1 cellular context compared by ENCODE assay signal in the genomic region with DNA sequence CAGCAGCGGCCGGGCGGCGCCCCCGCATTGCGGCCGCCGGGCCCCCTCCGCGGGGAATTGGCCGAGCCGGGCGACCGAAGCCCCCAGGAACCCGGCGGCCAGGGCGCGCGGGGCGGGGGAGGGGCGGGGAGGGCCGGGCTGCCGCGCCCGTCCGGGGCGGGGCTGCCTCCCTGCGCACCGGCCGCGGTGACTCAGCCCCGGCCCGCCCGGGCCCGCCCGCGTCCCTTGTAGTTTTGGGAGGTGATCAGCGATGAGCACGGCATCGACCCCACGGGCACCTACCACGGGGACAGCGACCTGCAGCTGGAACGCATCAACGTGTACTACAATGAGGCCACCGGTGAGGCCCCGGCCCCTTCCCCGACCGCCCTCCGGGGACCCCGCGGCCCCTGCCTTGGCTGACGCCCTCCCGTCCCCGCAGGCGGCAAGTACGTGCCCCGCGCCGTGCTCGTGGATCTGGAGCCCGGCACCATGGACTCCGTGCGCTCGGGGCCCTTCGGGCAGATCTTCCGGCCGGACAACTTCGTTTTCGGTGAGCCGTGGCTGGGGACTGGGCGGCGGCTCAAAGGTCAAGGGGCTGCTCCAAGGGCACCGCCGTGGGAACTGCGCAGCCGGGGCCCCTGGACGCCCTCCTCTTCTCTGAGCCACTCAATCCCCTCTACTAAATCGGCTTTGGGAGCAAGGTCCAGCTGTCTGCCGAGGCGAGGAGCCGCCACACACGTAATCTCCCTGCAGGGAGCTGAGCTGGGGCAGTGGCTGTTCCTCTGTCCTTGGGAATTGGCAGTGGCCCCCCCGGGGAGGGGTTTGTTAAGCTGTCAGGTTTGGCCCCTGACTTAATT.
TF ChIP-seq lines count a peak whose summit lies in the region.

No MANE protein-coding gene starts in this region.

TF ChIP-seq in HEK293, 187 proteins besides CTCF, POLR2A, EP300 and RAD21 (continues in another document):
- TF ChIP-seq KLF9 (tag by site-specific recombination; IDR thresholded peaks at IDR 0.05; ENCODE audit: low read depth) (no peak), PRDM1 (tag by site-specific recombination; IDR thresholded peaks at IDR 0.05) (no peak), GFI1B (tag by site-specific recombination; IDR thresholded peaks at IDR 0.05) (no peak), ZNF140 (tag by site-specific recombination; IDR thresholded peaks at IDR 0.05) (no peak), ZNF76 (tag by site-specific recombination; IDR thresholded peaks at IDR 0.05; ENCODE audit: borderline replicate concordance, low read depth) (no peak), ZNF585B (tag by site-specific recombination; IDR thresholded peaks at IDR 0.05) (no peak), SCRT2 (tag by site-specific recombination; IDR thresholded peaks at IDR 0.05) (no peak), ZNF184 (tag by site-specific recombination; IDR thresholded peaks at IDR 0.05) (no peak), ZBTB21 (tag by site-specific recombination; IDR thresholded peaks at IDR 0.05) (no peak), ZNF341 (tag by site-specific recombination; IDR thresholded peaks at IDR 0.05; ENCODE audit: low read depth) (peak; percentile 47; the same call in 1 of the 2 replicates), ZNF2 (tag by site-specific recombination; IDR thresholded peaks at IDR 0.05) (no peak), ZBTB1 (tag by site-specific recombination; IDR thresholded peaks at IDR 0.05) (no peak), ZNF791 (tag by site-specific recombination; IDR thresholded peaks at IDR 0.05) (no peak), ZNF785 (tag by site-specific recombination; IDR thresholded peaks at IDR 0.05) (no peak), KLF8 (tag by site-specific recombination; IDR thresholded peaks at IDR 0.05) (peak; percentile 57), ZNF670 (tag by site-specific recombination; IDR thresholded peaks at IDR 0.05; ENCODE audit: low read depth) (no peak), ZNF214 (tag by site-specific recombination; IDR thresholded peaks at IDR 0.05; ENCODE audit: borderline replicate concordance) (no peak), ZNF211 (tag by site-specific recombination; IDR thresholded peaks at IDR 0.05; ENCODE audit: low read depth) (no peak), GLIS1 (tag by site-specific recombination; IDR thresholded peaks at IDR 0.05) (no peak), ZNF112 (tag by site-specific recombination; IDR thresholded peaks at IDR 0.05) (no peak), EGR2 (tag by site-specific recombination; IDR thresholded peaks at IDR 0.05; ENCODE audit: low read depth) (no peak), ZNF202 (tag by site-specific recombination; IDR thresholded peaks at IDR 0.05; ENCODE audit: borderline replicate concordance) (no peak), ZNF571 (tag by site-specific recombination; IDR thresholded peaks at IDR 0.05) (no peak), ZNF37A (tag by site-specific recombination; IDR thresholded peaks at IDR 0.05) (no peak), ZNF433 (tag by site-specific recombination; IDR thresholded peaks at IDR 0.05; ENCODE audit: low read depth) (no peak), ZNF335 (tag by site-specific recombination; conservative IDR thresholded peaks at IDR 0.05) (no peak), ZNF426 (tag by site-specific recombination; IDR thresholded peaks at IDR 0.05) (no peak), ZBTB8A (tag by site-specific recombination; IDR thresholded peaks at IDR 0.05) (peak; percentile 39)
- TF ChIP-seq, protein P1, sequence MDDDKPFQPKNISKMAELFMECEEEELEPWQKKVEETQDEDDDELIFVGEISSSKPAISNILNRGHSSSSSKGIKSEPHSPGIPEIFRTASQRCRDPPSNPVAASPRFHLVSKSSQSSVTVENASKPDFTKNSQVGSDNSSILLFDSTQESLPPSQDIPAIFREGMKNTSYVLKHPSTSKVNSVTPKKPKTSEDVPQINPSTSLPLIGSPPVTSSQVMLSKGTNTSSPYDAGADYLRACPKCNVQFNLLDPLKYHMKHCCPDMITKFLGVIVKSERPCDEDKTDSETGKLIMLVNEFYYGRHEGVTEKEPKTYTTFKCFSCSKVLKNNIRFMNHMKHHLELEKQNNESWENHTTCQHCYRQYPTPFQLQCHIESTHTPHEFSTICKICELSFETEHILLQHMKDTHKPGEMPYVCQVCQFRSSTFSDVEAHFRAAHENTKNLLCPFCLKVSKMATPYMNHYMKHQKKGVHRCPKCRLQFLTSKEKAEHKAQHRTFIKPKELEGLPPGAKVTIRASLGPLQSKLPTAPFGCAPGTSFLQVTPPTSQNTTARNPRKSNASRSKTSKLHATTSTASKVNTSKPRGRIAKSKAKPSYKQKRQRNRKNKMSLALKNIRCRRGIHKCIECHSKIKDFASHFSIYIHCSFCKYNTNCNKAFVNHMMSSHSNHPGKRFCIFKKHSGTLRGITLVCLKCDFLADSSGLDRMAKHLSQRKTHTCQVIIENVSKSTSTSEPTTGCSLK (tag by site-specific recombination; IDR thresholded peaks at IDR 0.05): no peak
- TF ChIP-seq, protein P2, sequence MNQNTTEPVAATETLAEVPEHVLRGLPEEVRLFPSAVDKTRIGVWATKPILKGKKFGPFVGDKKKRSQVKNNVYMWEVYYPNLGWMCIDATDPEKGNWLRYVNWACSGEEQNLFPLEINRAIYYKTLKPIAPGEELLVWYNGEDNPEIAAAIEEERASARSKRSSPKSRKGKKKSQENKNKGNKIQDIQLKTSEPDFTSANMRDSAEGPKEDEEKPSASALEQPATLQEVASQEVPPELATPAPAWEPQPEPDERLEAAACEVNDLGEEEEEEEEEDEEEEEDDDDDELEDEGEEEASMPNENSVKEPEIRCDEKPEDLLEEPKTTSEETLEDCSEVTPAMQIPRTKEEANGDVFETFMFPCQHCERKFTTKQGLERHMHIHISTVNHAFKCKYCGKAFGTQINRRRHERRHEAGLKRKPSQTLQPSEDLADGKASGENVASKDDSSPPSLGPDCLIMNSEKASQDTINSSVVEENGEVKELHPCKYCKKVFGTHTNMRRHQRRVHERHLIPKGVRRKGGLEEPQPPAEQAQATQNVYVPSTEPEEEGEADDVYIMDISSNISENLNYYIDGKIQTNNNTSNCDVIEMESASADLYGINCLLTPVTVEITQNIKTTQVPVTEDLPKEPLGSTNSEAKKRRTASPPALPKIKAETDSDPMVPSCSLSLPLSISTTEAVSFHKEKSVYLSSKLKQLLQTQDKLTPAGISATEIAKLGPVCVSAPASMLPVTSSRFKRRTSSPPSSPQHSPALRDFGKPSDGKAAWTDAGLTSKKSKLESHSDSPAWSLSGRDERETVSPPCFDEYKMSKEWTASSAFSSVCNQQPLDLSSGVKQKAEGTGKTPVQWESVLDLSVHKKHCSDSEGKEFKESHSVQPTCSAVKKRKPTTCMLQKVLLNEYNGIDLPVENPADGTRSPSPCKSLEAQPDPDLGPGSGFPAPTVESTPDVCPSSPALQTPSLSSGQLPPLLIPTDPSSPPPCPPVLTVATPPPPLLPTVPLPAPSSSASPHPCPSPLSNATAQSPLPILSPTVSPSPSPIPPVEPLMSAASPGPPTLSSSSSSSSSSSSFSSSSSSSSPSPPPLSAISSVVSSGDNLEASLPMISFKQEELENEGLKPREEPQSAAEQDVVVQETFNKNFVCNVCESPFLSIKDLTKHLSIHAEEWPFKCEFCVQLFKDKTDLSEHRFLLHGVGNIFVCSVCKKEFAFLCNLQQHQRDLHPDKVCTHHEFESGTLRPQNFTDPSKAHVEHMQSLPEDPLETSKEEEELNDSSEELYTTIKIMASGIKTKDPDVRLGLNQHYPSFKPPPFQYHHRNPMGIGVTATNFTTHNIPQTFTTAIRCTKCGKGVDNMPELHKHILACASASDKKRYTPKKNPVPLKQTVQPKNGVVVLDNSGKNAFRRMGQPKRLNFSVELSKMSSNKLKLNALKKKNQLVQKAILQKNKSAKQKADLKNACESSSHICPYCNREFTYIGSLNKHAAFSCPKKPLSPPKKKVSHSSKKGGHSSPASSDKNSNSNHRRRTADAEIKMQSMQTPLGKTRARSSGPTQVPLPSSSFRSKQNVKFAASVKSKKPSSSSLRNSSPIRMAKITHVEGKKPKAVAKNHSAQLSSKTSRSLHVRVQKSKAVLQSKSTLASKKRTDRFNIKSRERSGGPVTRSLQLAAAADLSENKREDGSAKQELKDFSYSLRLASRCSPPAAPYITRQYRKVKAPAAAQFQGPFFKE (tag by site-specific recombination; IDR thresholded peaks at IDR 0.05; ENCODE audit: borderline replicate concordance): no peak
- TF ChIP-seq, protein P3, sequence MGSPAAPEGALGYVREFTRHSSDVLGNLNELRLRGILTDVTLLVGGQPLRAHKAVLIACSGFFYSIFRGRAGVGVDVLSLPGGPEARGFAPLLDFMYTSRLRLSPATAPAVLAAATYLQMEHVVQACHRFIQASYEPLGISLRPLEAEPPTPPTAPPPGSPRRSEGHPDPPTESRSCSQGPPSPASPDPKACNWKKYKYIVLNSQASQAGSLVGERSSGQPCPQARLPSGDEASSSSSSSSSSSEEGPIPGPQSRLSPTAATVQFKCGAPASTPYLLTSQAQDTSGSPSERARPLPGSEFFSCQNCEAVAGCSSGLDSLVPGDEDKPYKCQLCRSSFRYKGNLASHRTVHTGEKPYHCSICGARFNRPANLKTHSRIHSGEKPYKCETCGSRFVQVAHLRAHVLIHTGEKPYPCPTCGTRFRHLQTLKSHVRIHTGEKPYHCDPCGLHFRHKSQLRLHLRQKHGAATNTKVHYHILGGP (tag by site-specific recombination; IDR thresholded peaks at IDR 0.05): no peak
- TF ChIP-seq, protein P4, sequence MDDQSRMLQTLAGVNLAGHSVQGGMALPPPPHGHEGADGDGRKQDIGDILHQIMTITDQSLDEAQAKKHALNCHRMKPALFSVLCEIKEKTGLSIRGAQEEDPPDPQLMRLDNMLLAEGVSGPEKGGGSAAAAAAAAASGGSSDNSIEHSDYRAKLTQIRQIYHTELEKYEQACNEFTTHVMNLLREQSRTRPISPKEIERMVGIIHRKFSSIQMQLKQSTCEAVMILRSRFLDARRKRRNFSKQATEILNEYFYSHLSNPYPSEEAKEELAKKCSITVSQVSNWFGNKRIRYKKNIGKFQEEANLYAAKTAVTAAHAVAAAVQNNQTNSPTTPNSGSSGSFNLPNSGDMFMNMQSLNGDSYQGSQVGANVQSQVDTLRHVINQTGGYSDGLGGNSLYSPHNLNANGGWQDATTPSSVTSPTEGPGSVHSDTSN (CRISPR knock-in tag; IDR thresholded peaks at IDR 0.05): no peak
- TF ChIP-seq, protein P5, sequence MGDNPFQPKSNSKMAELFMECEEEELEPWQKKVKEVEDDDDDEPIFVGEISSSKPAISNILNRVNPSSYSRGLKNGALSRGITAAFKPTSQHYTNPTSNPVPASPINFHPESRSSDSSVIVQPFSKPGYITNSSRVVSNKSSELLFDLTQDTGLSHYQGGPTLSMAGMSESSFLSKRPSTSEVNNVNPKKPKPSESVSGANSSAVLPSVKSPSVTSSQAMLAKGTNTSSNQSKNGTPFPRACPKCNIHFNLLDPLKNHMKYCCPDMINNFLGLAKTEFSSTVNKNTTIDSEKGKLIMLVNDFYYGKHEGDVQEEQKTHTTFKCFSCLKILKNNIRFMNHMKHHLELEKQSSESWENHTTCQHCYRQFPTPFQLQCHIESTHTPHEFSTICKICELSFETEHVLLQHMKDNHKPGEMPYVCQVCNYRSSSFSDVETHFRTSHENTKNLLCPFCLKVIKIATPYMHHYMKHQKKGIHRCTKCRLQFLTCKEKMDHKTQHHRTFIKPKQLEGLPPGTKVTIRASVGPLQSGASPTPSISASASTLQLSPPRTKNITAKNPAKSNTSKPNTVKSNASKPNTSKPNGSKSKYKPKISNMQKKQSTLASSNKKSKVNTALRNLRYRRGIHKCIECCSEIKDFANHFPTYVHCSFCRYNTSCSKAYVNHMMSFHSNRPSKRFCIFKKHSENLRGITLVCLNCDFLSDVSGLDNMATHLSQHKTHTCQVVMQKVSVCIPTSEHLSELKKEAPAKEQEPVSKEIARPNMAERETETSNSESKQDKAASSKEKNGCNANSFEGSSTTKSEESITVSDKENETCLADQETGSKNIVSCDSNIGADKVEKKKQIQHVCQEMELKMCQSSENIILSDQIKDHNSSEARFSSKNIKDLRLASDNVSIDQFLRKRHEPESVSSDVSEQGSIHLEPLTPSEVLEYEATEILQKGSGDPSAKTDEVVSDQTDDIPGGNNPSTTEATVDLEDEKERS (tag by site-specific recombination; IDR thresholded peaks at IDR 0.05): no peak
- TF ChIP-seq, protein P6, sequence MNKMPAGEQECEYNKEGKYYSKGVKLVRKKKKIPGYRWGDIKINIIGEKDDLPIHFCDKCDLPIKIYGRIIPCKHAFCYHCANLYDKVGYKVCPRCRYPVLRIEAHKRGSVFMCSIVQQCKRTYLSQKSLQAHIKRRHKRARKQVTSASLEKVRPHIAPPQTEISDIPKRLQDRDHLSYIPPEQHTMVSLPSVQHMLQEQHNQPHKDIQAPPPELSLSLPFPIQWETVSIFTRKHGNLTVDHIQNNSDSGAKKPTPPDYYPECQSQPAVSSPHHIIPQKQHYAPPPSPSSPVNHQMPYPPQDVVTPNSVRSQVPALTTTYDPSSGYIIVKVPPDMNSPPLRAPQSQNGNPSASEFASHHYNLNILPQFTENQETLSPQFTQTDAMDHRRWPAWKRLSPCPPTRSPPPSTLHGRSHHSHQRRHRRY (tag by site-specific recombination; IDR thresholded peaks at IDR 0.05): no peak
- TF ChIP-seq, protein P7, sequence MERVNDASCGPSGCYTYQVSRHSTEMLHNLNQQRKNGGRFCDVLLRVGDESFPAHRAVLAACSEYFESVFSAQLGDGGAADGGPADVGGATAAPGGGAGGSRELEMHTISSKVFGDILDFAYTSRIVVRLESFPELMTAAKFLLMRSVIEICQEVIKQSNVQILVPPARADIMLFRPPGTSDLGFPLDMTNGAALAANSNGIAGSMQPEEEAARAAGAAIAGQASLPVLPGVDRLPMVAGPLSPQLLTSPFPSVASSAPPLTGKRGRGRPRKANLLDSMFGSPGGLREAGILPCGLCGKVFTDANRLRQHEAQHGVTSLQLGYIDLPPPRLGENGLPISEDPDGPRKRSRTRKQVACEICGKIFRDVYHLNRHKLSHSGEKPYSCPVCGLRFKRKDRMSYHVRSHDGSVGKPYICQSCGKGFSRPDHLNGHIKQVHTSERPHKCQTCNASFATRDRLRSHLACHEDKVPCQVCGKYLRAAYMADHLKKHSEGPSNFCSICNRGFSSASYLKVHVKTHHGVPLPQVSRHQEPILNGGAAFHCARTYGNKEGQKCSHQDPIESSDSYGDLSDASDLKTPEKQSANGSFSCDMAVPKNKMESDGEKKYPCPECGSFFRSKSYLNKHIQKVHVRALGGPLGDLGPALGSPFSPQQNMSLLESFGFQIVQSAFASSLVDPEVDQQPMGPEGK (tag by site-specific recombination; IDR thresholded peaks at IDR 0.05): peak; percentile 37; the same call in 1 of the 2 replicates
